ENCODE assay signal across 23 cellular contexts in the genomic region with DNA sequence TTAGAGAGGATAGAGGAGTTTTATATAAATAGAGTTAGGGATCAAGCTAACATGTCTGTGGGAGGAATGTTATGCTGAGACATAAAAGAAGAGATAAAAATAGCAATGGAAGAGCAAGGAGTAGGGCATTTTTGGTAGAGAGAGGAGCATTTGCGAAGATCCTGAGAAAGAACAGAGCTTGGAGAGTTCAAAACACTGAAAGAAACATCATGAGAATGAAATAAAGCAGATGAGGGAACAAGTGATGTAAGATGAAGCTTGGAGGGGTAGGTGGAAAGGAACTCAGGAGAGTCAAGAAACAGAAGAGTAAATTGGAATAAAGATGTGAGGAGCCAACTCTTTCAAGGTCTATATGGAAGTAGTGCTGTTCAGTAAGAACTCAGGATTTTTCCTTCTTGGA.
DNase-seq lines count a peak whose midpoint lies in the region; FAIRE-seq and TF ChIP-seq lines count a peak whose summit lies in the region.
"Had no signal": no experiment of that assay in that cellular context is flagged by ENCODE, and none has a peak within 500 bp of the region (broad histone marks: within the 10 kb centered on the region; RNA-seq: fewer than 3 reads in every experiment).

No MANE protein-coding gene starts in this region.

- H3K9ac ChIP-seq in muscle layer of colon (ENCODE audit: low read length) = no peak overlapping the region
- H3K9ac ChIP-seq in rectal smooth muscle tissue (ENCODE audit: low read length) = no peak overlapping the region
- H3K9ac ChIP-seq: BLaER1 had no signal

- DNase-seq in esophagus muscularis mucosa (ENCODE audit: extremely low spot score) (no peak), transverse colon (no peak), NCI-H2107 treated with DMSO at 0.1 percent for 48 hours (lab: John Stamatoyannopoulos, UW; ENCODE audit: unreplicated experiment) (no peak), brain microvascular endothelial cell (no peak), small intestine (no peak)
- DNase-seq in stimulated activated naive CD4-positive, alpha-beta T cell treated with Interleukin-2 at 50 U/mL for 16 hours (lab: John Stamatoyannopoulos, UW) = no peak
- DNase-seq: Caco-2; CD4-positive, CD25-positive, alpha-beta regulatory T cell; CD8-positive, alpha-beta T cell; DMS153; DND-41; GOT3; HFFc6 had no signal

- intact Hi-C loops in esophagus muscularis mucosa (cut with DNase I) (no loop called here), transverse colon (cut with DNase I; ENCODE audit: low total_unique reads) (no loop called here)

- TF ChIP-seq EP300 in esophagus muscularis mucosa (IDR thresholded peaks at IDR 0.05) (no peak), transverse colon (IDR thresholded peaks at IDR 0.05; ENCODE audit: low read depth) (no peak)

- TF ChIP-seq POLR2A in esophagus muscularis mucosa (IDR thresholded peaks at IDR 0.05; ENCODE audit: low read depth) (no peak), transverse colon (IDR thresholded peaks at IDR 0.05) (no peak)

- H3K4me3 ChIP-seq in esophagus muscularis mucosa (no peak overlapping the region), muscle layer of colon (ENCODE audit: low read depth in 1 of 2, low read length in 2 of 2) (no peak overlapping the region), rectal smooth muscle tissue (ENCODE audit: low read length) (no peak overlapping the region), transverse colon (no peak overlapping the region), brain microvascular endothelial cell (ENCODE audit: low read depth, low read length) (no peak overlapping the region), small intestine (ENCODE audit: low read depth in 1 of 2, low read length in 2 of 2) (no peak overlapping the region)
- H3K4me3 ChIP-seq: BLaER1, HAP-1 had no signal

- H3K4me1 ChIP-seq in esophagus muscularis mucosa (peaks cover 0 to 25% (median 16%) of the 10 kb centered on the region in 4 donors), muscle layer of colon (ENCODE audit: insufficient read depth, low read length) (peaks cover 16% of the 10 kb centered on the region), rectal smooth muscle tissue (ENCODE audit: control insufficient read depth, insufficient read depth, low read length) (peaks cover 9% of the 10 kb centered on the region), transverse colon (no peaks in the 10 kb centered on the region), small intestine (ENCODE audit: control insufficient read depth in 2 of 2, insufficient read depth in 1 of 2, low read depth in 1 of 2, low read length in 1 of 2) (no peaks in the 10 kb centered on the region)
- H3K4me1 ChIP-seq: BLaER1, Caco-2, HAP-1 had no signal

- H3K27ac ChIP-seq in esophagus muscularis mucosa (replicated peaks in 1 of 4) (peak overlapping the region; percentile 14 to 64 (median 51)), muscle layer of colon (ENCODE audit: low read depth, low read length) (peak overlapping the region; percentile 45), rectal smooth muscle tissue (ENCODE audit: low read depth, low read length) (peak overlapping the region; percentile 43), transverse colon (peak overlapping the region in 3 of 4 donors; percentile 49 to 68 (median 53)), brain microvascular endothelial cell (no peak overlapping the region), small intestine (ENCODE audit: low read depth in 1 of 2, low read length in 1 of 2) (no peak overlapping the region)
- H3K27ac ChIP-seq: 22Rv1, BLaER1, C4-2B had no signal

- no peaks in the 10 kb centered on the region for H3K27me3 ChIP-seq in esophagus muscularis mucosa
- H3K27me3 ChIP-seq in muscle layer of colon (ENCODE audit: control insufficient read depth in 1 of 2, insufficient read depth in 2 of 2, low read length in 2 of 2) = no peaks in the 10 kb centered on the region
- no peaks in the 10 kb centered on the region for H3K27me3 ChIP-seq in rectal smooth muscle tissue (ENCODE audit: control insufficient read depth, insufficient read depth, low read length)
- H3K27me3 ChIP-seq in transverse colon = no peaks in the 10 kb centered on the region
- H3K27me3 ChIP-seq in brain microvascular endothelial cell (replicated peaks) = no peaks in the 10 kb centered on the region
- H3K27me3 ChIP-seq in small intestine (ENCODE audit: control insufficient read depth in 2 of 2, insufficient read depth in 2 of 2, low read length in 2 of 2) = no peaks in the 10 kb centered on the region
- H3K27me3 ChIP-seq: BLaER1 had no signal

- no peak for FAIRE-seq in small intestine (lab: Jason Lieb, UNC)
- FAIRE-seq: A204.1, G401.6, GM12892, H54 had no signal

- H3K9me3 ChIP-seq in esophagus muscularis mucosa (no peaks in the 10 kb centered on the region), muscle layer of colon (ENCODE audit: low read length) (no peaks in the 10 kb centered on the region), transverse colon (no peaks in the 10 kb centered on the region), small intestine (ENCODE audit: control insufficient read depth, low read depth) (no peaks in the 10 kb centered on the region)
- H3K9me3 ChIP-seq: BLaER1, Caco-2, HAP-1 had no signal

- in situ Hi-C loops in transverse colon (cut with MboI; ENCODE audit: low pct_ligation_motif_present in 1 of 4, low pct_unique_long_range_greater_than_20kb in 1 of 4, low sequenced_read_pairs in 3 of 4) = loop anchor here in 1 of 4 donors (25.0 kb wide), 1 partner anchor 808 kb away; no protein-coding TSS in a partner anchor
- in situ Hi-C loops in brain microvascular endothelial cell (cut with HindIII; ENCODE audit: low pct_ligation_motif_present, low sequenced_read_pairs) = no loop called here

- 59% methylated on average over 1 of the region's 1 CpG for WGBS in esophagus muscularis mucosa
- 64 to 86% methylated on average over 1 of the region's 1 CpG for WGBS in transverse colon (ENCODE audit: low coverage in 1 of 2), 2 donors
- 86 to 90% (median 88%) methylated on average over 1 of the region's 1 CpG for WGBS in small intestine, 3 donors

- no peak for TF ChIP-seq CTCF in esophagus muscularis mucosa (IDR thresholded peaks at IDR 0.05)
- no peak for TF ChIP-seq CTCF in transverse colon (IDR thresholded peaks at IDR 0.05)
- no peak for TF ChIP-seq CTCF in brain microvascular endothelial cell (IDR thresholded peaks at IDR 0.05; ENCODE audit: low read depth, low read length, missing control alignments)

- H3K36me3 ChIP-seq in esophagus muscularis mucosa (no peaks in the 10 kb centered on the region), muscle layer of colon (ENCODE audit: insufficient read depth, low read length) (no peaks in the 10 kb centered on the region), rectal smooth muscle tissue (ENCODE audit: control insufficient read depth, insufficient read depth, low read length) (no peaks in the 10 kb centered on the region), transverse colon (no peaks in the 10 kb centered on the region), brain microvascular endothelial cell (replicated peaks) (no peaks in the 10 kb centered on the region), small intestine (ENCODE audit: control insufficient read depth in 2 of 2, insufficient read depth in 2 of 2, low read length in 2 of 2) (no peaks in the 10 kb centered on the region)
- H3K36me3 ChIP-seq: BLaER1, HAP-1 had no signal

Comparison
In these comparisons a context has a peak if more than half of its experiments do, and no peak if none do; other contexts are left out.
1. H3K27ac ChIP-seq: peak in esophagus muscularis mucosa (4 of 4), muscle layer of colon (single experiment), rectal smooth muscle tissue (single experiment) and transverse colon (3 of 4); none in brain microvascular endothelial cell (single experiment) and small intestine (0 of 2).